In the genomic region with DNA sequence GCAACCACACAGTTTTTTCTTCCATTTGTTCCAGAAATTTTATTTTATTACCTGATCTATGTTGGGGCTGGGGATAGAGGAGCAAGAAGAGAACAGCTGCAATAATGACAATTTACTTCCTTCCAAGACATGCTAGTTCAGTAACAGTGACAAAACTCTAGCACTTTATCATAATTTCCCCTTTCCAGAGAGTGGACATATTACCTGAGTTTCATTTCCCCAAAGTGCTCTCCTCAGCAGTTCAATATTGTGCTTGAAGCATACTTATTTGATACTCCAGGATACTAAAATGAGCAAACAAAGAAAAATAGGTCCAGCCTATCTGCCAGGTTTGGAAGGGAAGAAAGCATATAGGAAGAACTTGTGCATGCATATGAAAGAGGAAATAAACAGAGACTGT, we compare ENCODE assay signal across 26 cellular contexts.
"Had no signal": no experiment of that assay in that cellular context is flagged by ENCODE, and none has a peak within 500 bp of the region (broad histone marks: within the 10 kb centered on the region; RNA-seq: fewer than 3 reads in every experiment).

No MANE protein-coding gene starts in this region.

- H3K36me3 Mint-ChIP-seq: activated naive CD4-positive, alpha-beta T cell treated with anti-CD3 and anti-CD28 coated beads, Interleukin-2, amount 50 U/mL, for 72 hours; neural progenitor cell had no signal

- H3K27me3 ChIP-seq: neural progenitor cell, suprapubic skin, tibial artery, upper lobe of right lung had no signal

- DNase-seq: activated CD4-positive, alpha-beta T cell treated with anti-CD3 and anti-CD28 coated beads for 36 hours; activated CD4-positive, CD25-positive, alpha-beta regulatory T cell; activated naive CD4-positive, alpha-beta T cell; activated T-cell treated with anti-CD3 and anti-CD28 coated beads for 4 hours; activated T-cell treated with anti-CD3 and anti-CD28 coated beads, Interleukin-2, amount 50 U/mL, for 72 hours; endodermal cell; foreskin keratinocyte; kidney glomerular epithelial cell; lower lobe of right lung; mesenchymal stem cell; natural killer cell; occipital lobe; right cardiac atrium; stimulated activated CD4-positive, alpha-beta T cell treated with anti-CD3 and anti-CD28 coated beads, Interleukin-15, amount 100 ng/mL, for 24 hours; stimulated activated CD4-positive, alpha-beta T cell treated with anti-CD3 and anti-CD28 coated beads, Interleukin-2, amount 100 ng/mL, for 24 hours; stimulated activated naive CD4-positive, alpha-beta T cell; tibial artery; upper lobe of right lung had no signal

- H3K4me1 ChIP-seq: esophagus muscularis mucosa, foreskin keratinocyte, lower lobe of right lung, parathyroid adenoma, suprapubic skin, tibial artery, upper lobe of right lung had no signal

- H2AFZ ChIP-seq: parathyroid adenoma had no signal

- H3K4me3 Mint-ChIP-seq: activated CD4-positive, alpha-beta T cell treated with anti-CD3 and anti-CD28 coated beads for 36 hours; activated T-cell treated with anti-CD3 and anti-CD28 coated beads, Interleukin-2, amount 50 U/mL, for 72 hours; central memory CD8-positive, alpha-beta T cell; dendritic cell treated with granulocyte-macrophage colony-stimulating factor and Interleukin-4, amounts not matched to agents 40 ng/mL and 50 ng/mL, for 4 days; endodermal cell; natural killer cell; neural progenitor cell had no signal

- H3K4me1 Mint-ChIP-seq: activated CD4-positive, alpha-beta T cell treated with anti-CD3 and anti-CD28 coated beads for 36 hours had no signal

- H3K79me2 ChIP-seq: parathyroid adenoma had no signal

- H3K9ac ChIP-seq: neural progenitor cell, parathyroid adenoma had no signal

- H3K27me3 Mint-ChIP-seq: dendritic cell treated with granulocyte-macrophage colony-stimulating factor and Interleukin-4, amounts not matched to agents 40 ng/mL and 50 ng/mL, for 4 days had no signal

- H3K9me3 ChIP-seq: esophagus muscularis mucosa, lower lobe of right lung, suprapubic skin, tibial artery, upper lobe of right lung had no signal

- H3K27ac ChIP-seq: esophagus muscularis mucosa, foreskin keratinocyte, lower lobe of right lung, parathyroid adenoma, suprapubic skin, tibial artery, upper lobe of right lung had no signal

- H3K36me3 ChIP-seq: esophagus muscularis mucosa, lower lobe of right lung, neural progenitor cell, suprapubic skin, tibial artery, upper lobe of right lung had no signal

- H3K4me3 ChIP-seq: esophagus muscularis mucosa, lower lobe of right lung, neural progenitor cell, suprapubic skin, tibial artery, upper lobe of right lung had no signal

- H3K27ac Mint-ChIP-seq: activated CD4-positive, alpha-beta T cell treated with anti-CD3 and anti-CD28 coated beads for 36 hours; activated naive CD4-positive, alpha-beta T cell treated with anti-CD3 and anti-CD28 coated beads, Interleukin-2, amount 50 U/mL, for 72 hours; activated T-cell treated with anti-CD3 and anti-CD28 coated beads, Interleukin-2, amount 50 U/mL, for 72 hours; dendritic cell treated with granulocyte-macrophage colony-stimulating factor and Interleukin-4, amounts not matched to agents 40 ng/mL and 50 ng/mL, for 4 days; endodermal cell; natural killer cell; neural progenitor cell had no signal

- ATAC-seq: activated CD4-positive, alpha-beta T cell treated with anti-CD3 and anti-CD28 coated beads for 36 hours; activated naive CD4-positive, alpha-beta T cell treated with anti-CD3 and anti-CD28 coated beads, Interleukin-2, amount 50 U/mL, for 72 hours; activated T-cell treated with anti-CD3 and anti-CD28 coated beads, Interleukin-2, amount 50 U/mL, for 72 hours; foreskin keratinocyte; left lobe of liver; lower lobe of right lung; natural killer cell; right cardiac atrium; upper lobe of right lung had no signal
